ENCODE assay signal across 8 cellular contexts in genomic region chr4:2261110-2261852, GRCh38. TPM values are rescaled to one million over a fixed set of nuclear protein-coding genes. Genes with fewer than 3 reads are reported as not detected.
A peak's percentile ranks its signal among the peaks of the same experiment; 100 is the strongest.
DNase-seq lines count a peak whose midpoint lies in the region; ATAC-seq and TF ChIP-seq lines count a peak whose summit lies in the region.

No MANE protein-coding gene starts in this region.

- POLR2A ChIA-PET in SK-N-SH (lab: Yijun Ruan, JAX): interaction anchor here (1.0 to 1.3 kb wide), 3 partner anchors 10 to 152 kb away, joined by 3 to 6 read pairs (median 3); no protein-coding TSS in a partner anchor

- H3K9me2 ChIP-seq in SK-N-SH: no peaks in the 10 kb centered on the region

- H3K79me2 ChIP-seq in SK-N-SH (ENCODE audit: insufficient read depth): peaks cover 38% of the 10 kb centered on the region

- H3K36me3 ChIP-seq in SK-N-SH (replicated peaks in 1 of 2; ENCODE audit: control insufficient read depth in 1 of 2, insufficient read depth in 2 of 2, low read length in 1 of 2): peaks cover 0 to 25% of the 10 kb centered on the region in 2 experiments
- H3K36me3 ChIP-seq in HUES64 (ENCODE audit: insufficient read depth, low read length): no peaks in the 10 kb centered on the region

- peaks cover 43% of the 10 kb centered on the region for H4K20me1 ChIP-seq in SK-N-SH (ENCODE audit: insufficient read depth)

- no peak overlapping the region for H2AFZ ChIP-seq in SK-N-SH (ENCODE audit: low read depth)

- no peaks in the 10 kb centered on the region for H3K27me3 Mint-ChIP-seq in effector memory CD8-positive, alpha-beta T cell
- no peaks in the 10 kb centered on the region for H3K27me3 Mint-ChIP-seq in stimulated activated naive B cell treated with anti-CD40 and anti-IgM and Interleukin-4, amounts not matched to agents 10 μg/mL and 1 μg/mL and 100 μg/mL, for 72 hours

- H3K27ac Mint-ChIP-seq in effector memory CD8-positive, alpha-beta T cell: peak overlapping the region; percentile 67 to 86
- H3K27ac Mint-ChIP-seq in stimulated activated naive B cell treated with anti-CD40 and anti-IgM and Interleukin-4, amounts not matched to agents 10 μg/mL and 1 μg/mL and 100 μg/mL, for 72 hours: peak overlapping the region; percentile 47

- H3K9ac ChIP-seq in SK-N-SH (peak overlapping the region; percentile 83), HUES64 (ENCODE audit: low read depth, low read length) (peak overlapping the region; percentile 73)

- H3K4me3 Mint-ChIP-seq in effector memory CD8-positive, alpha-beta T cell: peak overlapping the region; percentile 72
- H3K4me3 Mint-ChIP-seq in stimulated activated naive B cell treated with anti-CD40 and anti-IgM and Interleukin-4, amounts not matched to agents 10 μg/mL and 1 μg/mL and 100 μg/mL, for 72 hours: peak overlapping the region; percentile 77 to 87

- H3K4me3 ChIP-seq in SK-N-SH (ENCODE audit: low read depth in 2 of 2, low read length in 1 of 2) (peak overlapping the region; percentile 83 to 87), HUES64 (ENCODE audit: low read length) (peak overlapping the region; percentile 78)

- WGBS in SK-N-SH (ENCODE audit: low lambda C conversion rate): 4% methylated on average over 5 of the region's 91 CpGs
- whole genome bisulfite sequencing in HUES64: 1% methylated on average over 91 of the region's 91 CpGs

- peak overlapping the region; percentile 53 to 92; a peak in 3 of 4 replicates for H3K27ac ChIP-seq in SK-N-SH (ENCODE audit: low read depth in 2 of 2, low read length in 1 of 2)
- H3K27ac ChIP-seq in HUES64 (ENCODE audit: low read depth, low read length): no peak overlapping the region; the same call in 1 of the 2 replicates

- no peak for ATAC-seq in SK-N-SH treated with all-trans-retinoic acid at 6 μM for 48 hours
- ATAC-seq in effector memory CD8-positive, alpha-beta T cell (replicated peaks): peak; percentile 25
- ATAC-seq in stimulated activated naive B cell treated with anti-CD40 and anti-IgM and Interleukin-4, amounts not matched to agents 10 μg/mL and 1 μg/mL and 100 μg/mL, for 72 hours (replicated peaks): peak; percentile 24 to 33

- H3K27me3 ChIP-seq in SK-N-SH (ENCODE audit: insufficient read depth): no peaks in the 10 kb centered on the region
- H3K27me3 ChIP-seq in HUES64 (ENCODE audit: insufficient read depth, low read length): no peaks in the 10 kb centered on the region

- CTCF ChIA-PET in SK-N-SH (lab: Yijun Ruan, JAX): interaction anchor here (1.0 to 1.7 kb wide), 2 partner anchors 41 to 152 kb away, joined by 3 to 4 read pairs; no protein-coding TSS in a partner anchor

- H3K4me2 ChIP-seq in SK-N-SH: peak overlapping the region; percentile 91

- H3K9me3 ChIP-seq in SK-N-SH (no peaks in the 10 kb centered on the region), HUES64 (ENCODE audit: insufficient read depth, low read depth, low read length) (no peaks in the 10 kb centered on the region)

- H3F3A ChIP-seq in SK-N-SH (replicated peaks; ENCODE audit: insufficient read depth): no peaks in the 10 kb centered on the region

- no peak for TF ChIP-seq EP300 in SK-N-SH (IDR thresholded peaks at IDR 0.05; ENCODE audit: borderline replicate concordance in 1 of 2, low read depth in 1 of 2, low read length in 1 of 2)

- peaks cover 68% of the 10 kb centered on the region for H3K36me3 Mint-ChIP-seq in effector memory CD8-positive, alpha-beta T cell (ENCODE audit: insufficient read depth)
- no peaks in the 10 kb centered on the region for H3K36me3 Mint-ChIP-seq in stimulated activated naive B cell treated with anti-CD40 and anti-IgM and Interleukin-4, amounts not matched to agents 10 μg/mL and 1 μg/mL and 100 μg/mL, for 72 hours

- no peaks in the 10 kb centered on the region for H3K9me3 Mint-ChIP-seq in effector memory CD8-positive, alpha-beta T cell
- H3K9me3 Mint-ChIP-seq in stimulated activated naive B cell treated with anti-CD40 and anti-IgM and Interleukin-4, amounts not matched to agents 10 μg/mL and 1 μg/mL and 100 μg/mL, for 72 hours: no peaks in the 10 kb centered on the region

- no peak for TF ChIP-seq CTCF in SK-N-SH (IDR thresholded peaks at IDR 0.05)

- no peak for TF ChIP-seq RAD21 in SK-N-SH (IDR thresholded peaks at IDR 0.05; ENCODE audit: low read length)

- H3K4me1 ChIP-seq in SK-N-SH (ENCODE audit: control insufficient read depth in 1 of 2, insufficient read depth in 2 of 2, low read depth in 1 of 2, low read length in 1 of 2): peaks cover 5 to 71% of the 10 kb centered on the region in 2 experiments; a peak in 2 of 4 replicates
- no peaks in the 10 kb centered on the region; the same call in 1 of the 2 replicates for H3K4me1 ChIP-seq in HUES64 (ENCODE audit: insufficient read depth, low read length)

- peaks cover 6 to 12% of the 10 kb centered on the region in 2 donors for H3K4me1 Mint-ChIP-seq in effector memory CD8-positive, alpha-beta T cell (ENCODE audit: low read depth in 2 of 2)
- peaks cover 13 to 28% of the 10 kb centered on the region in 2 donors for H3K4me1 Mint-ChIP-seq in stimulated activated naive B cell treated with anti-CD40 and anti-IgM and Interleukin-4, amounts not matched to agents 10 μg/mL and 1 μg/mL and 100 μg/mL, for 72 hours

- DNase-seq in SK-N-SH (peak; percentile 88), mesenteric fat pad (ENCODE audit: low spot score) (peak; percentile 91), foreskin melanocyte (no peak)
- DNase-seq in activated CD4-positive, alpha-beta T cell treated with anti-CD3 and anti-CD28 coated beads, Interleukin-2, amount 50 U/mL, for 48 hours: peak; percentile 46 to 59
- peak; percentile 32 to 58 (median 55) for DNase-seq in effector memory CD8-positive, alpha-beta T cell
- peak; percentile 29 for DNase-seq in stimulated activated naive B cell treated with anti-CD40 and anti-IgM and Interleukin-4, amounts not matched to agents 10 μg/mL and 1 μg/mL and 100 μg/mL, for 72 hours

TF ChIP-seq in SK-N-SH, 30 proteins besides CTCF, POLR2A, EP300 and RAD21:
- TF ChIP-seq USF2 (IDR thresholded peaks at IDR 0.05; ENCODE audit: borderline replicate concordance, low read depth, low read length): no peak
- TF ChIP-seq, protein P1, sequence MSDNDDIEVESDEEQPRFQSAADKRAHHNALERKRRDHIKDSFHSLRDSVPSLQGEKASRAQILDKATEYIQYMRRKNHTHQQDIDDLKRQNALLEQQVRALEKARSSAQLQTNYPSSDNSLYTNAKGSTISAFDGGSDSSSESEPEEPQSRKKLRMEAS (IDR thresholded peaks at IDR 0.05; ENCODE audit: low read depth): peak; percentile 47; the same call in 1 of the 2 replicates
- TF ChIP-seq MXI1 (IDR thresholded peaks at IDR 0.05; ENCODE audit: low read depth, low read length): peak; percentile 87
- TF ChIP-seq YY1 (IDR thresholded peaks at IDR 0.05; ENCODE audit: low read depth): peak; percentile 72
- no peak for TF ChIP-seq SMC3 (IDR thresholded peaks at IDR 0.05; ENCODE audit: low read depth, low read length)
- TF ChIP-seq ELF1 (IDR thresholded peaks at IDR 0.05): no peak
- no peak for TF ChIP-seq POLR2AphosphoS5 (IDR thresholded peaks at IDR 0.05; ENCODE audit: low read depth, low read length)

TF ChIP-seq in SK-N-SH treated with all-trans-retinoic acid at 6 μM for 48 hours, 23 proteins besides CTCF, POLR2A, EP300 and RAD21 (continues in another document):
- TF ChIP-seq, protein P2, sequence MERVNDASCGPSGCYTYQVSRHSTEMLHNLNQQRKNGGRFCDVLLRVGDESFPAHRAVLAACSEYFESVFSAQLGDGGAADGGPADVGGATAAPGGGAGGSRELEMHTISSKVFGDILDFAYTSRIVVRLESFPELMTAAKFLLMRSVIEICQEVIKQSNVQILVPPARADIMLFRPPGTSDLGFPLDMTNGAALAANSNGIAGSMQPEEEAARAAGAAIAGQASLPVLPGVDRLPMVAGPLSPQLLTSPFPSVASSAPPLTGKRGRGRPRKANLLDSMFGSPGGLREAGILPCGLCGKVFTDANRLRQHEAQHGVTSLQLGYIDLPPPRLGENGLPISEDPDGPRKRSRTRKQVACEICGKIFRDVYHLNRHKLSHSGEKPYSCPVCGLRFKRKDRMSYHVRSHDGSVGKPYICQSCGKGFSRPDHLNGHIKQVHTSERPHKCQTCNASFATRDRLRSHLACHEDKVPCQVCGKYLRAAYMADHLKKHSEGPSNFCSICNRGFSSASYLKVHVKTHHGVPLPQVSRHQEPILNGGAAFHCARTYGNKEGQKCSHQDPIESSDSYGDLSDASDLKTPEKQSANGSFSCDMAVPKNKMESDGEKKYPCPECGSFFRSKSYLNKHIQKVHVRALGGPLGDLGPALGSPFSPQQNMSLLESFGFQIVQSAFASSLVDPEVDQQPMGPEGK (CRISPR knock-in tag; IDR thresholded peaks at IDR 0.05; ENCODE audit: borderline replicate concordance): no peak
- TF ChIP-seq PPARA (CRISPR knock-in tag; IDR thresholded peaks at IDR 0.05; ENCODE audit: borderline replicate concordance) (no peak), ZNF8 (CRISPR knock-in tag; IDR thresholded peaks at IDR 0.05) (no peak), ZNF565 (CRISPR knock-in tag; conservative IDR thresholded peaks at IDR 0.05; ENCODE audit: low read depth) (no peak)

RNA-seq across cellular contexts. Expression of gene MXD4, which starts 0.6 kb away (rescaled TPM):
- 38.6 and 42.2 TPM in 2 replicates for polyA plus RNA-seq in SK-N-SH (2012; rRNA removed)
- 17.3 and 28.2 TPM in 2 replicates for polyA plus RNA-seq in SK-N-SH (2012; cell fraction: cytosol; rRNA removed)
- 58.8 and 62.0 TPM in 2 replicates for polyA plus RNA-seq in SK-N-SH (2012; cell fraction: nucleus; rRNA removed)
- 15.4 TPM for polyA plus RNA-seq in HUES64 (2013, experiment 1 of 2)
- polyA plus RNA-seq in HUES64 (2013, experiment 2 of 2): 19.7 TPM
- total RNA-seq in mesenteric fat pad: 61.3 TPM

RNA-seq across cellular contexts. Expression of gene HAUS3, which starts 19.4 kb away (rescaled TPM):
- 6.3 and 6.4 TPM in 2 replicates for polyA plus RNA-seq in SK-N-SH (2012; rRNA removed)
- polyA plus RNA-seq in SK-N-SH (2012; cell fraction: cytosol; rRNA removed): 4.0 and 4.4 TPM in 2 replicates
- polyA plus RNA-seq in SK-N-SH (2012; cell fraction: nucleus; rRNA removed): 15.3 and 15.8 TPM in 2 replicates
- 13.8 TPM for polyA plus RNA-seq in HUES64 (2013, experiment 1 of 2)
- 13.1 TPM for polyA plus RNA-seq in HUES64 (2013, experiment 2 of 2)
- total RNA-seq in mesenteric fat pad: 12.7 TPM

RNA-seq across cellular contexts. Expression of gene POLN, which starts 19.4 kb away (rescaled TPM):
- 0.67 and 1.2 TPM in 2 replicates for polyA plus RNA-seq in SK-N-SH (2012; rRNA removed)
- polyA plus RNA-seq in SK-N-SH (2012; cell fraction: cytosol; rRNA removed): 0.31 and 0.38 TPM in 2 replicates
- 4.2 and 4.9 TPM in 2 replicates for polyA plus RNA-seq in SK-N-SH (2012; cell fraction: nucleus; rRNA removed)
- 0.90 TPM for polyA plus RNA-seq in HUES64 (2013, experiment 1 of 2)
- 0.76 TPM for polyA plus RNA-seq in HUES64 (2013, experiment 2 of 2)
- 12.8 TPM for total RNA-seq in mesenteric fat pad
